ENCODE assay signal across 8 cellular contexts in the genomic region with DNA sequence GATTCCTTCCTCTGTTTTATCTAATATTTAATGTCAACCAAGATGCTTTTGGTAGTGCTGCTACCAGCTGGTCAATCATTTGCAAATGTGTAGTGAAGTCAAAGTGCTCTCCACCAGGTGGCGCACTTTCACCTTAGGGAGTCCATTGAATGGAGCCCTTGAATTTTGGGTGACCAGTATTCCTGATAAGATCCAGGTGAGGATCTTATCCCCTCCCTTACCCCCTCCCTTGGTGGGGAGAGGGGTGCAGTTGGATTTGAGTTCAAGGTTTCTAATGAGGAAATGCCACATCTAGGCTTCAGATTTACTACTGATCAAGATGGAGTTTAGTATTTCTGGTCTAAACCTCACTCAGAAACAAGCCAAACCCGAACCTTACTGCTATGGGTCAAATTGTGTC. TPM values are rescaled to one million over a fixed set of nuclear protein-coding genes. Genes with fewer than 3 reads are reported as not detected.
DNase-seq lines count a peak whose midpoint lies in the region; ATAC-seq and TF ChIP-seq lines count a peak whose summit lies in the region.

No MANE protein-coding gene starts in this region.

- peak; percentile 87 for TF ChIP-seq CTCF in AG04450 (IDR thresholded peaks at IDR 0.05; ENCODE audit: low read depth, low read length)

- H3K79me2 ChIP-seq in mesendoderm (ENCODE audit: control insufficient read depth, insufficient read depth, low read length) = no peaks in the 10 kb centered on the region

- no peaks in the 10 kb centered on the region for H3K9me3 Mint-ChIP-seq in activated CD8-positive, alpha-beta T cell treated with anti-CD3 and anti-CD28 coated beads, Interleukin-2, amount 10 ng/mL, durations not matched to agents 7 days and 5 days (ENCODE audit: insufficient read depth)
- H3K9me3 Mint-ChIP-seq in effector memory CD8-positive, alpha-beta T cell = no peaks in the 10 kb centered on the region

- peak overlapping the region; percentile 34 for H3K56ac ChIP-seq in mesendoderm (ENCODE audit: low read length)

- no peak overlapping the region for H3K4me3 ChIP-seq in AG04450 (ENCODE audit: low read depth, low read length)
- no peak overlapping the region for H3K4me3 ChIP-seq in mesendoderm (ENCODE audit: low read length)

- no peak overlapping the region for H3K9ac ChIP-seq in mesendoderm (ENCODE audit: low read length)

- H3K18ac ChIP-seq in mesendoderm (ENCODE audit: low read length) = no peak overlapping the region

- H4K8ac ChIP-seq in mesendoderm (ENCODE audit: low read depth, low read length) = no peak overlapping the region

- H2BK120ac ChIP-seq in mesendoderm (ENCODE audit: low read depth, low read length) = no peak overlapping the region

- H3K36me3 ChIP-seq in mesendoderm (ENCODE audit: control insufficient read depth, insufficient read depth, low read length) = no peaks in the 10 kb centered on the region

- no peaks in the 10 kb centered on the region for H3K4me1 ChIP-seq in mesendoderm (ENCODE audit: control insufficient read depth, low read depth, low read length)

- H3K4me2 ChIP-seq in mesendoderm (ENCODE audit: low read length) = no peak overlapping the region

- no CpG with 5 or more reads among the region's 2 CpGs for WGBS in mesendoderm (ENCODE audit: extremely low coverage, insufficient coverage, low lambda C conversion rate)

- H2BK5ac ChIP-seq in mesendoderm (ENCODE audit: low read length) = no peak overlapping the region

- no peak overlapping the region for H3K4ac ChIP-seq in mesendoderm (ENCODE audit: low read depth, low read length)

- H3K27ac Mint-ChIP-seq in activated CD8-positive, alpha-beta T cell treated with anti-CD3 and anti-CD28 coated beads, Interleukin-2, amount 10 ng/mL, durations not matched to agents 7 days and 5 days = no peak overlapping the region
- H3K27ac Mint-ChIP-seq in effector memory CD8-positive, alpha-beta T cell = no peak overlapping the region

- no peaks in the 10 kb centered on the region for H3K79me1 ChIP-seq in mesendoderm (ENCODE audit: low read length)

- H3K27me3 Mint-ChIP-seq in activated CD8-positive, alpha-beta T cell treated with anti-CD3 and anti-CD28 coated beads, Interleukin-2, amount 10 ng/mL, durations not matched to agents 7 days and 5 days (ENCODE audit: low read depth) = peaks cover 25% of the 10 kb centered on the region
- peaks cover 26 to 43% of the 10 kb centered on the region in 2 donors for H3K27me3 Mint-ChIP-seq in effector memory CD8-positive, alpha-beta T cell

- no peak overlapping the region for H2BK15ac ChIP-seq in mesendoderm (replicated peaks; ENCODE audit: low read depth)

- DNase-seq in AG04450 (ENCODE audit: low read depth, low spot score) (peak; percentile 76), NCI-H69 (lab: John Stamatoyannopoulos, UW) (peak; percentile 89), mesendoderm (peak; percentile 89)
- peak; percentile 88 for DNase-seq in activated CD8-positive, alpha-beta T cell treated with anti-CD3 and anti-CD28 coated beads, Interleukin-2, amount 10 ng/mL, durations not matched to agents 7 days and 5 days
- peak; percentile 76 to 77 (median 76) for DNase-seq in effector memory CD8-positive, alpha-beta T cell
- peak; percentile 59 to 68 for DNase-seq in stimulated activated CD8-positive, alpha-beta memory T cell treated with anti-CD3 and anti-CD28 coated beads, Interleukin-2, amount 100 ng/mL, for 1 hour (ENCODE audit: low read depth in 2 of 2)

- peaks cover under 1% of the 10 kb centered on the region for H3K4me1 Mint-ChIP-seq in activated CD8-positive, alpha-beta T cell treated with anti-CD3 and anti-CD28 coated beads, Interleukin-2, amount 10 ng/mL, durations not matched to agents 7 days and 5 days (ENCODE audit: low read depth)
- H3K4me1 Mint-ChIP-seq in effector memory CD8-positive, alpha-beta T cell (ENCODE audit: low read depth in 2 of 2) = peaks cover under 1 to 6% of the 10 kb centered on the region in 2 donors

- no peak overlapping the region for H4K5ac ChIP-seq in mesendoderm (ENCODE audit: low read length)

- no peaks in the 10 kb centered on the region; the same call in 1 of the 2 replicates for H3K9me3 ChIP-seq in AG04450 (ENCODE audit: control insufficient read depth, insufficient read depth, low read length)

- H2AK5ac ChIP-seq in mesendoderm (ENCODE audit: low read length) = no peak overlapping the region

- no peaks in the 10 kb centered on the region for H3K36me3 Mint-ChIP-seq in activated CD8-positive, alpha-beta T cell treated with anti-CD3 and anti-CD28 coated beads, Interleukin-2, amount 10 ng/mL, durations not matched to agents 7 days and 5 days (ENCODE audit: low read depth)
- peaks cover under 1% of the 10 kb centered on the region for H3K36me3 Mint-ChIP-seq in effector memory CD8-positive, alpha-beta T cell (ENCODE audit: insufficient read depth)

- H3K27ac ChIP-seq in AG04450 (ENCODE audit: low read depth, low read length) (no peak overlapping the region), mesendoderm (ENCODE audit: low read depth, low read length) (no peak overlapping the region)

- POLR2A ChIA-PET in AG04450 (lab: Yijun Ruan, JAX) = interaction anchor here (2.1 kb wide), 1 partner anchor 106 kb away, joined by 6 read pairs; no protein-coding TSS in a partner anchor
- POLR2A ChIA-PET in activated CD8-positive, alpha-beta T cell treated with anti-CD3 and anti-CD28 coated beads, Interleukin-2, amount 10 ng/mL, durations not matched to agents 7 days and 5 days (lab: Charles Lee) = no interaction called here

- H3K23ac ChIP-seq in mesendoderm (ENCODE audit: low read length) = no peak overlapping the region

- peaks cover 61% of the 10 kb centered on the region for H3K27me3 ChIP-seq in AG04450 (ENCODE audit: control insufficient read depth, insufficient read depth, low read length)
- no peaks in the 10 kb centered on the region for H3K27me3 ChIP-seq in mesendoderm (ENCODE audit: insufficient read depth, low read length, poor library complexity)

- CTCF ChIA-PET in AG04450 (lab: Charles Lee) = interaction anchor here (0.6 to 6.6 kb wide), 14 partner anchors 9 to 345 kb away, joined by 3 to 193 read pairs (median 3); a partner anchor contains a TSS
- CTCF ChIA-PET in activated CD8-positive, alpha-beta T cell treated with anti-CD3 and anti-CD28 coated beads, Interleukin-2, amount 10 ng/mL, durations not matched to agents 7 days and 5 days (lab: Charles Lee) = interaction anchor here (0.6 to 5.9 kb wide), 10 partner anchors 8 to 346 kb away, joined by 3 to 108 read pairs (median 3); a partner anchor contains a TSS

- no peak overlapping the region for H3K4me3 Mint-ChIP-seq in activated CD8-positive, alpha-beta T cell treated with anti-CD3 and anti-CD28 coated beads, Interleukin-2, amount 10 ng/mL, durations not matched to agents 7 days and 5 days
- no peak overlapping the region for H3K4me3 Mint-ChIP-seq in effector memory CD8-positive, alpha-beta T cell

- ATAC-seq in GM18517 (IDR thresholded peaks at IDR 0.05; ENCODE audit: unreplicated experiment) (peak; percentile 76), HG03280 (IDR thresholded peaks at IDR 0.05; ENCODE audit: unreplicated experiment) (peak; percentile 75)
- peak; percentile 74 for ATAC-seq in activated CD8-positive, alpha-beta T cell treated with anti-CD3 and anti-CD28 coated beads, Interleukin-2, amount 10 ng/mL, durations not matched to agents 7 days and 5 days
- peak; percentile 69 for ATAC-seq in effector memory CD8-positive, alpha-beta T cell (replicated peaks)

RNA-seq across cellular contexts. Expression of gene E2F6, which starts 12.0 kb away (rescaled TPM):
- 12.0 and 17.9 TPM in 2 replicates for polyA plus RNA-seq in AG04450 (2011; rRNA removed)
- polyA minus RNA-seq in AG04450 (2011; rRNA and poly(A)+ RNA removed) = 7.3 and 9.2 TPM in 2 replicates
- 1 to 10 TPM; 8.2 to 8.4 TPM for total RNA-seq in activated CD8-positive, alpha-beta T cell treated with anti-CD3 and anti-CD28 coated beads, Interleukin-2, amount 10 ng/mL, durations not matched to agents 7 days and 5 days
- 11.2 TPM for polyA plus RNA-seq in mesendoderm (2013, experiment 1 of 2)
- 11.6 TPM for polyA plus RNA-seq in mesendoderm (2013, experiment 2 of 2)

RNA-seq across cellular contexts. Expression of gene GREB1, which starts 55.9 kb away (rescaled TPM):
- 0.12 and 0.17 TPM in 2 replicates for polyA plus RNA-seq in AG04450 (2011; rRNA removed)
- 0.04 TPM in 1 of 2 replicates, not detected in the other for polyA minus RNA-seq in AG04450 (2011; rRNA and poly(A)+ RNA removed)
- under 1 TPM; 0.42 to 0.68 TPM for total RNA-seq in activated CD8-positive, alpha-beta T cell treated with anti-CD3 and anti-CD28 coated beads, Interleukin-2, amount 10 ng/mL, durations not matched to agents 7 days and 5 days
- 9.8 TPM for polyA plus RNA-seq in mesendoderm (2013, experiment 1 of 2)
- polyA plus RNA-seq in mesendoderm (2013, experiment 2 of 2) = 10.4 TPM
